27 cellular contexts compared by ENCODE assay signal in the genomic region with DNA sequence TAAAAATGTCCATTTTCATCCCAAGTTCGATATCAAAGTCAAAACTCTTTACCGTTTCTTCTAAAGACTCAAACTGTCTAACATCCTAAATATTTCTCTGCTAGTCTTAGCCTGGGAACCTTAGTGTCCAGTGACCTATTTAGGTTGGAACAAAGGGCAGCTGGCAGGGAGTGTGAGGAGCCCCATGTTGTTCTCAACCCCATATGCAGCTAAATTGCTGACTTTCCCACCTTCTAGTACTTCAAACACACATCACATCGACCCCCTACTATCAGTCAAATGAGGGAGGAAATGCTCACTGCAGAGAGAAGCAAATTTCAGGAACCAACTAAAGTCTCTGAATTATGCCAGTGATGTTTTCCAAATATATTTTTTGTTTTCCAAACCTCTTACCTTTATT.
"Had no signal": no experiment of that assay in that cellular context is flagged by ENCODE, and none has a peak within 500 bp of the region (broad histone marks: within the 10 kb centered on the region; RNA-seq: fewer than 3 reads in every experiment).

No MANE protein-coding gene starts in this region.

- H3K4me1 Mint-ChIP-seq: immature natural killer cell; nephron; stimulated activated effector memory CD8-positive, alpha-beta T cell treated with anti-CD3 and anti-CD28 coated beads, Interleukin-12 subunit alpha, Interleukin-12 subunit beta, amount 100 ng/mL, for 72 hours had no signal

- H3K36me3 Mint-ChIP-seq: immature natural killer cell; naive thymus-derived CD4-positive, alpha-beta T cell; stimulated activated effector memory CD8-positive, alpha-beta T cell treated with anti-CD3 and anti-CD28 coated beads, Interleukin-12 subunit alpha, Interleukin-12 subunit beta, amount 100 ng/mL, for 72 hours had no signal

- H3K4me1 ChIP-seq: esophagus muscularis mucosa, parathyroid adenoma, stomach, thyroid gland, vagina had no signal

- H3K27ac Mint-ChIP-seq: immature natural killer cell; naive thymus-derived CD4-positive, alpha-beta T cell; nephron; progenitor cell of endocrine pancreas; stimulated activated effector memory CD8-positive, alpha-beta T cell treated with anti-CD3 and anti-CD28 coated beads, Interleukin-12 subunit alpha, Interleukin-12 subunit beta, amount 100 ng/mL, for 72 hours had no signal

- H2AFZ ChIP-seq: parathyroid adenoma had no signal

- H3K36me3 ChIP-seq: esophagus muscularis mucosa, heart right ventricle, stomach, thyroid gland, vagina had no signal

- H3K27ac ChIP-seq: esophagus muscularis mucosa, heart right ventricle, parathyroid adenoma, stomach, thyroid gland, vagina had no signal

- H3K27me3 ChIP-seq: esophagus muscularis mucosa, heart right ventricle, stomach, thyroid gland, vagina had no signal

- H3K9ac ChIP-seq: parathyroid adenoma had no signal

- H3K9me3 Mint-ChIP-seq: nephron; stimulated activated effector memory CD8-positive, alpha-beta T cell treated with anti-CD3 and anti-CD28 coated beads, Interleukin-12 subunit alpha, Interleukin-12 subunit beta, amount 100 ng/mL, for 72 hours had no signal

- H3K4me3 ChIP-seq: esophagus muscularis mucosa, heart right ventricle, smooth muscle cell, stomach, thyroid gland, vagina had no signal

- H3K4me2 ChIP-seq: smooth muscle cell had no signal

- H3K9me3 ChIP-seq: esophagus muscularis mucosa, heart right ventricle, stomach, thyroid gland, vagina had no signal

- DNase-seq: effector CD8-positive, alpha-beta T cell; foreskin melanocyte; glutamatergic neuron; heart right ventricle; hippocampal formation; immature natural killer cell; islet precursor cell; mesenchymal stem cell; midbrain; naive thymus-derived CD4-positive, alpha-beta T cell; occipital lobe; stimulated activated CD4-positive, alpha-beta T cell treated with anti-CD3 and anti-CD28 coated beads, Interleukin-12 subunit alpha, Interleukin-12 subunit beta, amount 100 ng/mL, for 4 hours; stimulated activated CD4-positive, alpha-beta T cell treated with anti-CD3 and anti-CD28 coated beads, Interleukin-1b, Interleukin-23, amount 100 ng/mL, for 48 hours; stimulated activated CD4-positive, alpha-beta T cell treated with anti-CD3 and anti-CD28 coated beads, Interleukin-4, amount 100 ng/mL, for 24 hours; stimulated activated naive CD4-positive, alpha-beta T cell treated with Interleukin-2 at 50 U/mL for 16 hours; stomach; thyroid gland; trophoblast cell had no signal

- H3K4me3 Mint-ChIP-seq: immature natural killer cell; naive thymus-derived CD4-positive, alpha-beta T cell; nephron; stimulated activated effector memory CD8-positive, alpha-beta T cell treated with anti-CD3 and anti-CD28 coated beads, Interleukin-12 subunit alpha, Interleukin-12 subunit beta, amount 100 ng/mL, for 72 hours had no signal

- H3K27me3 Mint-ChIP-seq: progenitor cell of endocrine pancreas had no signal

- H3K79me2 ChIP-seq: parathyroid adenoma had no signal

- ATAC-seq: heart right ventricle; left lobe of liver; naive thymus-derived CD4-positive, alpha-beta T cell; sciatic nerve; stimulated activated effector memory CD8-positive, alpha-beta T cell treated with anti-CD3 and anti-CD28 coated beads, Interleukin-12 subunit alpha, Interleukin-12 subunit beta, amount 100 ng/mL, for 72 hours had no signal
